ENCODE assay signal across 8 cellular contexts in the genomic region with DNA sequence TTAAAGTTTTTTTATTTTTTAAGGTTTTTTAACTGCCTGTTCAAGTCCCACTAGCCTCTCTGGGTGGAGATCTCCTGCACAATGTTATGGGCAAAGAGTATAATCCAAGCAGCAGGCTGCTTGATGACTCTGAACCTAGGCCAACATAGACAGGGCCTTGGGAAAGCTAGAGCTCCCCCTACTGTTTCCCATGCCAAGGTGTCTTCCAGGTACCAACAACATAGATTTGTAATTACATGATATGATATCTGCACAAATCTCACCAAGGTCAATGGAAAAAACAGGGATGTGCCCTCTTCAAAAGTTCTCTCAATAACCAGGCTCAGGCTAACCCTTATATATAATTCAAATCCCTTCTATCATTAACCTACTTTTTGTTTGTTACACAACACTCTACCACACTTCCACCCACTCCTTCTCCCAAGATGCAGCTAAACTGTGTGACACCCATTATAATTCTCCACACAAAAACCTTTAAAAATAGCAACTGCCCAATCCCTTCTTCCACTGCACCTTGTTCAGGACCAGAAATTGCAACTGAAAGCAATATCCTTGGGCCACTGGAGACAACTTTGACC. TPM values are rescaled to one million over a fixed set of nuclear protein-coding genes. Genes with fewer than 3 reads are reported as not detected.
DNase-seq lines count a peak whose midpoint lies in the region; ATAC-seq and TF ChIP-seq lines count a peak whose summit lies in the region.

No MANE protein-coding gene starts in this region.

- no peaks in the 10 kb centered on the region for H3K27me3 ChIP-seq in liver (ENCODE audit: control insufficient read depth in 4 of 4, insufficient read depth in 4 of 4, low read length in 3 of 4)

- no peak overlapping the region for H3K4me3 ChIP-seq in liver (ENCODE audit: low read depth in 1 of 3, low read length in 3 of 3)

- DNase-seq in NCI-H748 (lab: John Stamatoyannopoulos, UW; ENCODE audit: unreplicated experiment), result peak; percentile 33
- no peak for DNase-seq in NCI-H748 treated with DMSO at 0.1 percent for 48 hours (lab: John Stamatoyannopoulos, UW)
- DNase-seq in T-cell, result peak in 31 of 34 experiments; percentile 6 to 54 (median 29)
- DNase-seq in cerebellar nuclear complex (lab: John Stamatoyannopoulos, UW), result peak; percentile 32 to 41
- peak; percentile 49 for DNase-seq in stimulated activated CD8-positive, alpha-beta memory T cell treated with anti-CD3 and anti-CD28 coated beads, Interleukin-4, amount 100 ng/mL, for 48 hours

- H3K4me1 ChIP-seq in liver (ENCODE audit: control insufficient read depth in 4 of 4, insufficient read depth in 4 of 4, low read length in 3 of 4), result peaks cover 0 to 5% (median 3%) of the 10 kb centered on the region in 4 donors

- H3K27me3 Mint-ChIP-seq in T-cell, result no peaks in the 10 kb centered on the region

- no peaks in the 10 kb centered on the region for H3K9me3 Mint-ChIP-seq in T-cell

- H3K9ac ChIP-seq in liver (ENCODE audit: low read depth in 1 of 2, low read length in 2 of 2), result no peak overlapping the region

- no peak overlapping the region for H3K27ac ChIP-seq in liver (ENCODE audit: low read depth in 1 of 2, low read length in 2 of 2)

- POLR2A ChIA-PET in T-cell (lab: Charles Lee), result interaction anchor here in 1 of 2 donors (0.5 to 0.8 kb wide), 3 partner anchors 19 to 382 kb away, joined by 3 to 6 read pairs (median 3); no protein-coding TSS in a partner anchor

- peaks cover 4 to 30% (median 9%) of the 10 kb centered on the region in 4 donors for H3K36me3 ChIP-seq in liver (ENCODE audit: control insufficient read depth in 4 of 4, insufficient read depth in 3 of 4, low read depth in 1 of 4, low read length in 3 of 4)

- peak; percentile 67 to 76 for TF ChIP-seq RAD21 in liver (IDR thresholded peaks at IDR 0.05)

- TF ChIP-seq CTCF in LNCAP (IDR thresholded peaks at IDR 0.05) (peak; percentile 88), liver (IDR thresholded peaks at IDR 0.05; ENCODE audit: low read depth, low read length, missing input control) (peak; percentile 55)

- CTCF ChIA-PET in T-cell (lab: Charles Lee), result interaction anchor here (0.6 to 1.8 kb wide), 11 partner anchors 9 to 1767 kb away, joined by 3 to 15 read pairs (median 4); no protein-coding TSS in a partner anchor

- no peak overlapping the region for H3K4me3 Mint-ChIP-seq in T-cell

- peaks cover 7 to 9% (median 7%) of the 10 kb centered on the region in 3 donors for H3K4me1 Mint-ChIP-seq in T-cell

- no peaks in the 10 kb centered on the region for H3K9me3 ChIP-seq in liver (ENCODE audit: control insufficient read depth in 4 of 4, low read length in 3 of 4)

- ATAC-seq in T-cell (replicated peaks in 1 of 4), result peak; percentile 75 to 96 (median 90)
- ATAC-seq in GM19324 (IDR thresholded peaks at IDR 0.05; ENCODE audit: low FRiP score, unreplicated experiment), result no peak

- peaks cover 28% of the 10 kb centered on the region for H3K36me3 Mint-ChIP-seq in T-cell

- H3K27ac Mint-ChIP-seq in T-cell, result peak overlapping the region in 1 of 2 donors; percentile 53

TF ChIP-seq in liver, 16 proteins besides CTCF, POLR2A, EP300 and RAD21:
- peak in 1 of 2 donors; percentile 37 for TF ChIP-seq HNF4A (conservative IDR thresholded peaks at IDR 0.05)
- no peak for TF ChIP-seq ATF3 (IDR thresholded peaks at IDR 0.05)

RNA-seq across cellular contexts. Expression of gene RBM15B, which starts 43.8 kb away (rescaled TPM):
- 10 to 100 TPM; 29.2 to 41.3 (median 38.4) TPM for total RNA-seq in T-cell
- total RNA-seq in liver, result 10 to 100 TPM; 12.2 to 14.8 TPM
- polyA plus RNA-seq in liver, result 1 to 10 TPM; 2.3 to 7.9 TPM

RNA-seq across cellular contexts. Expression of gene MANF, which starts 49.7 kb away (rescaled TPM):
- total RNA-seq in T-cell (10 to 100 TPM; 36.4 to 71.9 (median 56.7) TPM), liver (100 to 1,000 TPM in 1 of 2 donors, 10 to 100 TPM in 1; 28.9 to 109 TPM)
- 100 to 1,000 TPM in 1 of 2 donors, 10 to 100 TPM in 1; 42.5 to 116 TPM for polyA plus RNA-seq in liver
